ENCODE assay signal across 26 cellular contexts in genomic region chr5:179872356-179873160, GRCh38. TPM values are rescaled to one million over a fixed set of nuclear protein-coding genes. Genes with fewer than 3 reads are reported as not detected.
DNase-seq lines count a peak whose midpoint lies in the region; ATAC-seq and TF ChIP-seq lines count a peak whose summit lies in the region.
"Had no signal": no experiment of that assay in that cellular context is flagged by ENCODE, and none has a peak within 500 bp of the region (broad histone marks: within the 10 kb centered on the region; RNA-seq: fewer than 3 reads in every experiment).

No MANE protein-coding gene starts in this region.

- peaks cover 65% of the 10 kb centered on the region for H3K36me3 ChIP-seq in osteoblast (ENCODE audit: insufficient read depth, low read length)

- H3K27me3 ChIP-seq in osteoblast (ENCODE audit: insufficient read depth, low read length): no peaks in the 10 kb centered on the region
- H3K27me3 ChIP-seq: SJCRH30 had no signal

- TF ChIP-seq CTCF in osteoblast (IDR thresholded peaks at IDR 0.05; ENCODE audit: extremely low read depth, low read depth, low read length) (no peak), natural killer cell (IDR thresholded peaks at IDR 0.05) (no peak), foreskin fibroblast (IDR thresholded peaks at IDR 0.05; ENCODE audit: low read depth, low read length) (no peak)

- peak; percentile 26 for DNase-seq in left ventricle myocardium superior
- DNase-seq in Right ventricle myocardium superior: no peak
- peak; percentile 86 for DNase-seq in osteoblast (ENCODE audit: insufficient read length, low spot score, missing footprints)
- DNase-seq in GDM1 (lab: John Stamatoyannopoulos, UW): no peak
- no peak for DNase-seq in natural killer cell
- no peak for DNase-seq in foreskin fibroblast
- DNase-seq: C1 segment of cervical spinal cord; CD4-positive, alpha-beta memory T cell; COR-L47; DMS 273 treated with DMSO at 0.1 percent for 48 hours; DMS79; EL; GF-D8; HFFc6; MM.1S; NCI-H2029; NCI-H446; NCI-H524 treated with DMSO at 0.1 percent for 48 hours; NCI-H774; PC-3; SJCRH30 had no signal

- no peaks in the 10 kb centered on the region for H4K20me1 ChIP-seq in osteoblast (ENCODE audit: insufficient read depth, low read length)

- no peak overlapping the region for H2AFZ ChIP-seq in osteoblast (ENCODE audit: low read length)
- H2AFZ ChIP-seq: GM23338 had no signal

- no peaks in the 10 kb centered on the region for H3K36me3 Mint-ChIP-seq in natural killer cell

- H3K9me3 ChIP-seq in osteoblast (ENCODE audit: low read depth, low read length): no peaks in the 10 kb centered on the region
- H3K9me3 ChIP-seq: HAP-1, SJCRH30 had no signal

- H3K27me3 Mint-ChIP-seq in natural killer cell (ENCODE audit: low read depth in 2 of 2): no peaks in the 10 kb centered on the region
- H3K27me3 Mint-ChIP-seq: CD4-positive, alpha-beta memory T cell; IgD-negative memory B cell had no signal

- no peak overlapping the region for H3K4me2 ChIP-seq in osteoblast (ENCODE audit: insufficient read depth, low read length)
- H3K4me2 ChIP-seq: GM23338, KMS-11 had no signal

- peak overlapping the region; percentile 24 for H3K27ac ChIP-seq in angular gyrus (ENCODE audit: low read depth, low read length)
- H3K27ac ChIP-seq in osteoblast (ENCODE audit: low read depth, low read length): no peak overlapping the region
- H3K27ac ChIP-seq: KMS-11, SJCRH30 had no signal

- intact Hi-C loops in left ventricle myocardium superior (cut with micrococcal nuclease): no loop called here
- intact Hi-C loops in Right ventricle myocardium superior (cut with DNase I): no loop called here
- intact Hi-C loops in natural killer cell (cut with micrococcal nuclease): no loop called here

- no peaks in the 10 kb centered on the region for H3K9me3 Mint-ChIP-seq in natural killer cell
- H3K9me3 Mint-ChIP-seq: CD4-positive, alpha-beta memory T cell; GM23338; HFFc6; IgD-negative memory B cell had no signal

- ATAC-seq in left ventricle myocardium superior (no peak), Right ventricle myocardium superior (ENCODE audit: poor library complexity) (no peak), natural killer cell (no peak)
- ATAC-seq: GM23338, PC-3 had no signal

- H3K4me3 ChIP-seq in osteoblast (ENCODE audit: insufficient read depth, low read length) (no peak overlapping the region), foreskin fibroblast (ENCODE audit: low read depth in 1 of 2, low read length in 2 of 2) (no peak overlapping the region)
- H3K4me3 ChIP-seq: GM23338, HAP-1, SJCRH30 had no signal

- no peaks in the 10 kb centered on the region for H3K79me2 ChIP-seq in osteoblast (ENCODE audit: insufficient read depth, low read length)

- H3K4me1 ChIP-seq in osteoblast (ENCODE audit: insufficient read depth, low read length): no peaks in the 10 kb centered on the region

- H3K4me3 Mint-ChIP-seq in natural killer cell: no peak overlapping the region
- H3K4me3 Mint-ChIP-seq: CD4-positive, alpha-beta memory T cell; GM23338; HFFc6; IgD-negative memory B cell had no signal

- H3K27ac Mint-ChIP-seq in natural killer cell: no peak overlapping the region
- H3K27ac Mint-ChIP-seq: GM23338, HFFc6 had no signal

- peaks cover 0 to 1% of the 10 kb centered on the region in 2 donors for H3K4me1 Mint-ChIP-seq in natural killer cell
- H3K4me1 Mint-ChIP-seq: CD4-positive, alpha-beta memory T cell; IgD-negative memory B cell had no signal

RNA-seq across cellular contexts. Expression of gene MRNIP, which starts 13.9 kb away (rescaled TPM):
- 14.8 TPM for total RNA-seq in left ventricle myocardium superior
- 12.1 TPM for total RNA-seq in Right ventricle myocardium superior
- total RNA-seq in osteoblast: 10.1 and 12.7 TPM in 2 replicates
- total RNA-seq in natural killer cell: 10 to 100 TPM; 19.7 to 40.2 (median 25.4) TPM

RNA-seq across cellular contexts. Expression of gene TBC1D9B, which starts 35.1 kb away (rescaled TPM):
- total RNA-seq in left ventricle myocardium superior: 37.1 TPM
- total RNA-seq in Right ventricle myocardium superior: 29.6 TPM
- total RNA-seq in osteoblast: 89.4 and 90.2 TPM in 2 replicates
- 100 to 1,000 TPM; 102 to 115 (median 113) TPM for total RNA-seq in natural killer cell

RNA-seq across cellular contexts. Expression of gene SQSTM1, which starts 51.9 kb away (rescaled TPM):
- 434 TPM for total RNA-seq in left ventricle myocardium superior
- total RNA-seq in Right ventricle myocardium superior: 437 TPM
- total RNA-seq in osteoblast: 826 and 992 TPM in 2 replicates
- 100 to 1,000 TPM; 474 to 707 (median 657) TPM for total RNA-seq in natural killer cell

Comparison
In these comparisons a context has a peak if more than half of its experiments do, and no peak if none do; other contexts are left out.
1. DNase-seq: peak in left ventricle myocardium superior (single experiment) and osteoblast (single experiment); none in Right ventricle myocardium superior (single experiment), GDM1 (single experiment), natural killer cell (single experiment) and foreskin fibroblast (0 of 2).